19 cellular contexts compared by ENCODE assay signal in genomic region chr2:72963423-72964145, GRCh38. TPM values are rescaled to one million over a fixed set of nuclear protein-coding genes. Genes with fewer than 3 reads are reported as not detected.
A peak's percentile ranks its signal among the peaks of the same experiment; 100 is the strongest.
DNase-seq lines count a peak whose midpoint lies in the region; ATAC-seq and TF ChIP-seq lines count a peak whose summit lies in the region.
"Had no signal": no experiment of that assay in that cellular context is flagged by ENCODE, and none has a peak within 500 bp of the region (broad histone marks: within the 10 kb centered on the region; RNA-seq: fewer than 3 reads in every experiment).

No MANE protein-coding gene starts in this region.

- peaks cover 12% of the 10 kb centered on the region for H3K27me3 Mint-ChIP-seq in H9 (ENCODE audit: low read depth)
- H3K27me3 Mint-ChIP-seq in stimulated activated memory B cell treated with anti-CD40 and anti-IgM and Interleukin-4, amounts not matched to agents 10 μg/mL and 1 μg/mL and 100 μg/mL, for 72 hours: no peaks in the 10 kb centered on the region
- H3K27me3 Mint-ChIP-seq: activated naive CD8-positive, alpha-beta T cell treated with anti-CD3 and anti-CD28 coated beads for 36 hours had no signal

- no peak overlapping the region for H2BK15ac ChIP-seq in H9 (ENCODE audit: low read depth, low read length)
- H2BK15ac ChIP-seq in neuronal stem cell (ENCODE audit: low read length): peak overlapping the region; percentile 91

- ATAC-seq in SK-N-SH treated with all-trans-retinoic acid at 6 μM for 48 hours (peak; percentile 24; the same call in 2 of the 3 replicates), HG03442 (IDR thresholded peaks at IDR 0.05; ENCODE audit: unreplicated experiment) (no peak)
- no peak for ATAC-seq in stimulated activated memory B cell treated with anti-CD40 and anti-IgM and Interleukin-4, amounts not matched to agents 10 μg/mL and 1 μg/mL and 100 μg/mL, for 72 hours
- ATAC-seq: activated T-cell treated with anti-CD3 and anti-CD28 coated beads, Interleukin-2, amount 50 U/mL, for 72 hours; K562; left lung had no signal

- H2BK120ac ChIP-seq in H9 (ENCODE audit: low read depth, low read length, poor library complexity, severe bottlenecking): no peak overlapping the region
- H2BK120ac ChIP-seq in neuronal stem cell (ENCODE audit: low read depth, low read length): peak overlapping the region; percentile 39

- H3K4ac ChIP-seq in H9 (ENCODE audit: low read depth, low read length) (no peak overlapping the region), neuronal stem cell (ENCODE audit: low read length) (no peak overlapping the region)

- H3K27me3 ChIP-seq in H9 (ENCODE audit: insufficient read depth, low read length) (no peaks in the 10 kb centered on the region; the same call in 1 of the 2 replicates), iPS DF 6.9 (ENCODE audit: control insufficient read depth, insufficient read depth, low read length) (no peaks in the 10 kb centered on the region), neuronal stem cell (ENCODE audit: control insufficient read depth in 3 of 3, insufficient read depth in 3 of 3, low read depth in 1 of 3, low read length in 3 of 3) (peaks cover 0 to 3% (median 3%) of the 10 kb centered on the region in 3 experiments)
- H3K27me3 ChIP-seq: left lung had no signal

- no peak overlapping the region for H3K23ac ChIP-seq in H9 (ENCODE audit: insufficient read length, low read depth, low read length)
- no peak overlapping the region for H3K23ac ChIP-seq in neuronal stem cell (ENCODE audit: low read depth, low read length, poor library complexity)

- no peaks in the 10 kb centered on the region for H4K20me1 ChIP-seq in H9 (ENCODE audit: control insufficient read depth, insufficient read depth, insufficient read length)

- H3K4me3 ChIP-seq in iPS DF 6.9 (ENCODE audit: low read length): no peak overlapping the region
- H3K4me3 ChIP-seq in neuronal stem cell (ENCODE audit: low read length in 2 of 2): no peak overlapping the region
- H3K4me3 ChIP-seq: coronary artery, HAP-1, K562, left lung had no signal

- H3K9ac ChIP-seq in H9 (ENCODE audit: extremely low read depth, insufficient read length, low read length): no peak overlapping the region
- no peak overlapping the region for H3K9ac ChIP-seq in neuronal stem cell (ENCODE audit: low read depth, low read length, poor library complexity)

- H3K79me2 ChIP-seq in H9 (ENCODE audit: insufficient read depth, low read length): no peaks in the 10 kb centered on the region

- H2AK5ac ChIP-seq in H9 (ENCODE audit: insufficient read length, low read length) (no peak overlapping the region), neuronal stem cell (ENCODE audit: low read depth, low read length) (peak overlapping the region; percentile 95)

- H3K56ac ChIP-seq in H9 (ENCODE audit: insufficient read length, low read depth, low read length): no peak overlapping the region

- H3K36me3 Mint-ChIP-seq in H9 (ENCODE audit: insufficient read depth in 1 of 3, low read depth in 3 of 3): peaks cover 9 to 14% (median 12%) of the 10 kb centered on the region in 3 experiments; a peak in 4 of 7 replicates
- H3K36me3 Mint-ChIP-seq in stimulated activated memory B cell treated with anti-CD40 and anti-IgM and Interleukin-4, amounts not matched to agents 10 μg/mL and 1 μg/mL and 100 μg/mL, for 72 hours: peaks cover 15% of the 10 kb centered on the region
- H3K36me3 Mint-ChIP-seq: activated naive CD8-positive, alpha-beta T cell treated with anti-CD3 and anti-CD28 coated beads for 36 hours had no signal

- H3K79me1 ChIP-seq in H9 (ENCODE audit: insufficient read depth, low read depth, low read length, poor library complexity, severe bottlenecking) (no peaks in the 10 kb centered on the region), neuronal stem cell (ENCODE audit: low read depth, low read length) (no peaks in the 10 kb centered on the region)

- H4K5ac ChIP-seq in H9 (ENCODE audit: insufficient read length, low read depth, low read length): no peak overlapping the region

- no peak overlapping the region for H3T11ph ChIP-seq in H9 (ENCODE audit: low read length)

- peak; percentile 91 for DNase-seq in H9
- DNase-seq in iPS DF 6.9 (ENCODE audit: low read depth, low spot score): peak; percentile 76
- DNase-seq in neuronal stem cell (ENCODE audit: low spot score): no peak
- DNase-seq in NK-92 (lab: John Stamatoyannopoulos, UW; ENCODE audit: unreplicated experiment): no peak
- DNase-seq: activated CD4-positive, alpha-beta T cell treated with anti-CD3 and anti-CD28 coated beads for 1 hour; activated naive CD8-positive, alpha-beta T cell treated with anti-CD3 and anti-CD28 coated beads for 36 hours; activated T-cell treated with anti-CD3 and anti-CD28 coated beads, Interleukin-2, amount 50 U/mL, for 72 hours; Caco-2; EL; NCI-H82; stimulated activated CD4-positive, alpha-beta T cell treated with anti-CD3 and anti-CD28 coated beads, Interleukin-12 subunit alpha, Interleukin-12 subunit beta, amount 100 ng/mL, for 4 hours had no signal

- H3K27ac ChIP-seq in H9 (ENCODE audit: insufficient read length, low read depth, low read length) (no peak overlapping the region), iPS DF 6.9 (ENCODE audit: low read length) (no peak overlapping the region), neuronal stem cell (replicated peaks; ENCODE audit: low read length) (no peak overlapping the region)
- H3K27ac ChIP-seq: coronary artery, left lung had no signal

- H3K9me3 ChIP-seq in H9 (ENCODE audit: control insufficient read depth, low read depth, low read length) (no peaks in the 10 kb centered on the region), iPS DF 6.9 (ENCODE audit: control insufficient read depth, insufficient read depth, low read length) (no peaks in the 10 kb centered on the region), neuronal stem cell (replicated peaks in 1 of 2; ENCODE audit: control insufficient read depth in 2 of 2, insufficient read depth in 1 of 2, low read depth in 1 of 2, low read length in 2 of 2) (no peaks in the 10 kb centered on the region)
- H3K9me3 ChIP-seq: Caco-2, HAP-1, left lung had no signal

- H4K8ac ChIP-seq in H9 (replicated peaks; ENCODE audit: insufficient read length, low read depth, low read length) (no peak overlapping the region), neuronal stem cell (ENCODE audit: low read depth, low read length) (no peak overlapping the region)

- H2BK12ac ChIP-seq in H9 (ENCODE audit: insufficient read length, low read depth, low read length) (no peak overlapping the region), neuronal stem cell (ENCODE audit: low read length) (no peak overlapping the region)

- H2BK5ac ChIP-seq in H9 (ENCODE audit: insufficient read length, low read length): no peak overlapping the region
- peak overlapping the region; percentile 94 for H2BK5ac ChIP-seq in neuronal stem cell (ENCODE audit: low read length)

- WGBS in H9 (ENCODE audit: extremely low coverage, insufficient read length, low lambda C conversion rate): no CpG with 5 or more reads among the region's 10 CpGs
- WGBS in iPS DF 6.9 (ENCODE audit: insufficient coverage, insufficient read length): no CpG with 5 or more reads among the region's 10 CpGs
- WGBS in neuronal stem cell (ENCODE audit: extremely low coverage in 2 of 2, insufficient read length in 2 of 2, insufficient replicate concordance in 1 of 2), 2 donors: no CpG with 5 or more reads among the region's 10 CpGs

- H3K14ac ChIP-seq in H9 (ENCODE audit: insufficient read depth, low read length) (peak overlapping the region; percentile 33), neuronal stem cell (ENCODE audit: low read length) (no peak overlapping the region)

- TF ChIP-seq CTCF in H9 (conservative IDR thresholded peaks at IDR 0.05): peak; percentile 21; the same call in 1 of the 3 replicates

- H3K4me3 Mint-ChIP-seq in H9: peak overlapping the region in 1 of 2 experiments; percentile 57; a peak in 2 of 5 replicates
- no peak overlapping the region for H3K4me3 Mint-ChIP-seq in stimulated activated memory B cell treated with anti-CD40 and anti-IgM and Interleukin-4, amounts not matched to agents 10 μg/mL and 1 μg/mL and 100 μg/mL, for 72 hours
- H3K4me3 Mint-ChIP-seq: activated naive CD8-positive, alpha-beta T cell treated with anti-CD3 and anti-CD28 coated beads for 36 hours; activated T-cell treated with anti-CD3 and anti-CD28 coated beads, Interleukin-2, amount 50 U/mL, for 72 hours had no signal

- peaks cover 49 to 53% of the 10 kb centered on the region in 2 experiments for H3K4me1 Mint-ChIP-seq in H9
- H3K4me1 Mint-ChIP-seq in stimulated activated memory B cell treated with anti-CD40 and anti-IgM and Interleukin-4, amounts not matched to agents 10 μg/mL and 1 μg/mL and 100 μg/mL, for 72 hours: no peaks in the 10 kb centered on the region
- H3K4me1 Mint-ChIP-seq: activated naive CD8-positive, alpha-beta T cell treated with anti-CD3 and anti-CD28 coated beads for 36 hours had no signal

- H4K91ac ChIP-seq in H9 (ENCODE audit: insufficient read length, low read depth, low read length) (no peak overlapping the region), neuronal stem cell (ENCODE audit: low read depth, low read length, poor library complexity) (peak overlapping the region; percentile 22)

- H3K27ac Mint-ChIP-seq in H9: peak overlapping the region; percentile 92 to 98 (median 95)
- no peak overlapping the region for H3K27ac Mint-ChIP-seq in stimulated activated memory B cell treated with anti-CD40 and anti-IgM and Interleukin-4, amounts not matched to agents 10 μg/mL and 1 μg/mL and 100 μg/mL, for 72 hours
- H3K27ac Mint-ChIP-seq: activated naive CD8-positive, alpha-beta T cell treated with anti-CD3 and anti-CD28 coated beads for 36 hours; activated T-cell treated with anti-CD3 and anti-CD28 coated beads, Interleukin-2, amount 50 U/mL, for 72 hours had no signal

- H3K4me1 ChIP-seq in H9 (ENCODE audit: insufficient read depth, low read length) (peaks cover 14% of the 10 kb centered on the region; the same call in 1 of the 2 replicates), iPS DF 6.9 (ENCODE audit: control insufficient read depth, insufficient read depth, low read length) (peaks cover 19% of the 10 kb centered on the region), neuronal stem cell (ENCODE audit: control insufficient read depth in 2 of 2, insufficient read depth in 1 of 2, low read depth in 1 of 2, low read length in 2 of 2) (peaks cover 0 to 36% of the 10 kb centered on the region in 2 donors)
- H3K4me1 ChIP-seq: Caco-2, HAP-1, left lung had no signal

- no peak overlapping the region for H3K18ac ChIP-seq in H9 (ENCODE audit: insufficient read length, low read depth, low read length)
- peak overlapping the region; percentile 93 for H3K18ac ChIP-seq in neuronal stem cell (ENCODE audit: low read length)

- H2AFZ ChIP-seq in H9 (ENCODE audit: low read length) (no peak overlapping the region), neuronal stem cell (ENCODE audit: low read length) (no peak overlapping the region)

- H2BK20ac ChIP-seq in H9 (ENCODE audit: low read depth, low read length, poor library complexity, severe bottlenecking): no peak overlapping the region

- no peak overlapping the region for H3K4me2 ChIP-seq in H9 (ENCODE audit: insufficient read depth, insufficient read length, low read length)
- H3K4me2 ChIP-seq in neuronal stem cell (ENCODE audit: insufficient read depth, low read length, poor library complexity, severe bottlenecking): no peak overlapping the region

- H3K9me3 Mint-ChIP-seq in H9: no peaks in the 10 kb centered on the region
- H3K9me3 Mint-ChIP-seq in stimulated activated memory B cell treated with anti-CD40 and anti-IgM and Interleukin-4, amounts not matched to agents 10 μg/mL and 1 μg/mL and 100 μg/mL, for 72 hours: no peaks in the 10 kb centered on the region
- H3K9me3 Mint-ChIP-seq: activated naive CD8-positive, alpha-beta T cell treated with anti-CD3 and anti-CD28 coated beads for 36 hours; activated T-cell treated with anti-CD3 and anti-CD28 coated beads, Interleukin-2, amount 50 U/mL, for 72 hours had no signal

- no peaks in the 10 kb centered on the region for H3K23me2 ChIP-seq in H9 (ENCODE audit: insufficient read length, low read depth, low read length, poor library complexity, severe bottlenecking)

- H3K36me3 ChIP-seq in iPS DF 6.9 (ENCODE audit: control insufficient read depth, insufficient read depth, low read length): no peaks in the 10 kb centered on the region; the same call in 1 of the 2 replicates
- H3K36me3 ChIP-seq in neuronal stem cell (replicated peaks in 1 of 2; ENCODE audit: control insufficient read depth in 2 of 2, insufficient read depth in 2 of 2, low read length in 2 of 2): no peaks in the 10 kb centered on the region
- H3K36me3 ChIP-seq: HAP-1 had no signal

RNA-seq across cellular contexts. Expression of gene EMX1, which starts 46.3 kb away (rescaled TPM):
- 0.64 and 0.72 TPM in 2 replicates for total RNA-seq in H9 (2021)
- 29.5 TPM for polyA plus RNA-seq in neuronal stem cell (2013, experiment 1 of 2)
- 28.8 TPM for polyA plus RNA-seq in neuronal stem cell (2013, experiment 2 of 2)
- total RNA-seq: activated naive CD8-positive, alpha-beta T cell treated with anti-CD3 and anti-CD28 coated beads for 36 hours; fibroblast of villous mesenchyme; left lung had no signal

Comparison
In these comparisons a context has a peak if more than half of its experiments do, and no peak if none do; other contexts are left out.
1. DNase-seq: peak in H9 (single experiment) and iPS DF 6.9 (single experiment); none in neuronal stem cell (single experiment) and NK-92 (single experiment).